1 cellular context compared by ENCODE assay signal in the genomic region with DNA sequence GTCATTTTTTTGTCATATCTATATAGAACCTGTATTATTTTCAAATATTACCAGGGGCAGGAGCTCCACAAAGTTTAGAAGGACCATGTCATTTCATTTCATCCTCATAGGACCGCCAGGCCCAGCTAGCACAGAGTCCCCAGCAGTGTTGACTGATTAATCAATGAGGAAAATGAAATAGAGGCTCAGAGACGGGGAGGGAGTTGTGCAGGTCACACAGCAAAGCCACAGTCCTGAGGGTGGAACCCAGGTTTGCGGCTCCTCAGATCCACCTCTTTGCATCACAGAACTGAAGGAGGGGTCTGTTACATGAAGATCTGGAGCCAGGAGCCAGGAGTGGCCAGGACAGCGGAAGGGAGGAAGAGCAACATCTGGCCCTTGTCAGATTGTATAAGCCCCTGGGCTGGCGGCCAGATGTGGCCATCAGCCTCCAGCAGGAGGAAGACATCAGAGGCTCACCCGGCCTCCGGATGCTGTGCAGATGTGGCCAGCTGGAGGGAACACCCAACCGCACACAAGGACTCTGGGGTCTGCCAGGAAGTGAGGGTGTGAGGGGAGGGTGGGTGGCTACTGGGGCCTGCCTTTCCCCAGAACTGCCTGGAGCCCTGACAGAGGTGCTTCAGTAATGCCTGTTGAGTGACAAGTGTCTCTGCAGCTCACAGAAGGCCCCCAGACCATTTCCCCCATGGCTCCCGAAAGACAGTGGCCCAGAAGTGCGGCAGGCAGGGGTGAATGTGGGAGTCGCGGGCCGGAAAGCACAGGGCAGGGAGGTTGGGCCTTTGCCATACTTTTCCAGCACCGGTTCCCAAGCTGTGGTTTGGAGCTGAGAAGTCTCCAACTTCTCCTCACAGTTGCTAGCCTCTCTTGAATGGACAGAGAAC.
TF ChIP-seq lines count a peak whose summit lies in the region.

No MANE protein-coding gene starts in this region.

TF ChIP-seq in GM23338, 12 proteins besides CTCF, POLR2A, EP300 and RAD21 (continued from another document):
- TF ChIP-seq, protein P1, sequence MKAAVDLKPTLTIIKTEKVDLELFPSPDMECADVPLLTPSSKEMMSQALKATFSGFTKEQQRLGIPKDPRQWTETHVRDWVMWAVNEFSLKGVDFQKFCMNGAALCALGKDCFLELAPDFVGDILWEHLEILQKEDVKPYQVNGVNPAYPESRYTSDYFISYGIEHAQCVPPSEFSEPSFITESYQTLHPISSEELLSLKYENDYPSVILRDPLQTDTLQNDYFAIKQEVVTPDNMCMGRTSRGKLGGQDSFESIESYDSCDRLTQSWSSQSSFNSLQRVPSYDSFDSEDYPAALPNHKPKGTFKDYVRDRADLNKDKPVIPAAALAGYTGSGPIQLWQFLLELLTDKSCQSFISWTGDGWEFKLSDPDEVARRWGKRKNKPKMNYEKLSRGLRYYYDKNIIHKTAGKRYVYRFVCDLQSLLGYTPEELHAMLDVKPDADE (IDR thresholded peaks at IDR 0.05): no peak
- no peak for TF ChIP-seq ZNF462 (CRISPR knock-in tag; IDR thresholded peaks at IDR 0.05)
- TF ChIP-seq EZH2phosphoT487 (IDR thresholded peaks at IDR 0.05; ENCODE audit: unreplicated experiment): no peak
- no peak for TF ChIP-seq STAT1 (IDR thresholded peaks at IDR 0.05; ENCODE audit: unreplicated experiment)
- no peak for TF ChIP-seq ZNF331 (CRISPR knock-in tag; IDR thresholded peaks at IDR 0.05; ENCODE audit: low read depth)
